15 cellular contexts compared by ENCODE assay signal in genomic region chr10:45409782-45410181, GRCh38.
"Had no signal": no experiment of that assay in that cellular context is flagged by ENCODE, and none has a peak within 500 bp of the region (broad histone marks: within the 10 kb centered on the region; RNA-seq: fewer than 3 reads in every experiment).

No MANE protein-coding gene starts in this region.

- H3K27me3 ChIP-seq: ascending aorta, thyroid gland, uterus had no signal

- H3K36me3 Mint-ChIP-seq: natural killer cell treated with Interleukin-12 subunit alpha and Interleukin-12 subunit beta and Interleukin-15 and Interleukin-18, amount 100 ng/mL, for 72 hours had no signal

- ATAC-seq: activated CD8-positive, alpha-beta memory T cell treated with anti-CD3 and anti-CD28 coated beads, Interleukin-2, amount 10 ng/mL, durations not matched to agents 7 days and 5 days; natural killer cell treated with Interleukin-12 subunit alpha and Interleukin-12 subunit beta and Interleukin-15 and Interleukin-18, amount 100 ng/mL, for 72 hours had no signal

- H3K9me3 ChIP-seq: ascending aorta, esophagus muscularis mucosa, thyroid gland, uterus had no signal

- H3K27me3 Mint-ChIP-seq: progenitor cell of endocrine pancreas had no signal

- H3K9me3 Mint-ChIP-seq: natural killer cell treated with Interleukin-12 subunit alpha and Interleukin-12 subunit beta and Interleukin-15 and Interleukin-18, amount 100 ng/mL, for 72 hours had no signal

- H3K27ac ChIP-seq: ascending aorta, esophagus muscularis mucosa, thyroid gland, uterus had no signal

- H3K4me3 ChIP-seq: ascending aorta, coronary artery, esophagus muscularis mucosa, thyroid gland, uterus had no signal

- FAIRE-seq: TTC549 had no signal

- DNase-seq: activated CD4-positive, alpha-beta memory T cell treated with anti-CD3 and anti-CD28 coated beads, Interleukin-2, amount 10 ng/mL, durations not matched to agents 7 days and 5 days; activated CD4-positive, alpha-beta T cell treated with anti-CD3 and anti-CD28 coated beads for 48 hours; activated CD8-positive, alpha-beta memory T cell treated with anti-CD3 and anti-CD28 coated beads, Interleukin-2, amount 10 ng/mL, durations not matched to agents 7 days and 5 days; activated naive CD4-positive, alpha-beta T cell treated with anti-CD3 and anti-CD28 coated beads, Interleukin-2, amount 50 U/mL, for 16 hours; activated T-cell treated with anti-CD3 and anti-CD28 coated beads, Interleukin-2, amount 50 U/mL, for 1 hour; stimulated activated CD4-positive, alpha-beta T cell treated with anti-CD3 and anti-CD28 coated beads, Interleukin-2, amount 100 ng/mL, for 24 hours; SW 1271; thyroid gland; uterus had no signal

- H3K4me1 ChIP-seq: ascending aorta, esophagus muscularis mucosa, thyroid gland, uterus had no signal

- H3K4me3 Mint-ChIP-seq: activated CD4-positive, alpha-beta memory T cell treated with anti-CD3 and anti-CD28 coated beads, Interleukin-2, amount 10 ng/mL, durations not matched to agents 7 days and 5 days; activated CD8-positive, alpha-beta memory T cell treated with anti-CD3 and anti-CD28 coated beads, Interleukin-2, amount 10 ng/mL, durations not matched to agents 7 days and 5 days; natural killer cell treated with Interleukin-12 subunit alpha and Interleukin-12 subunit beta and Interleukin-15 and Interleukin-18, amount 100 ng/mL, for 72 hours had no signal

- H3K36me3 ChIP-seq: ascending aorta, esophagus muscularis mucosa, thyroid gland, uterus had no signal

- H3K27ac Mint-ChIP-seq: activated CD4-positive, alpha-beta memory T cell treated with anti-CD3 and anti-CD28 coated beads, Interleukin-2, amount 10 ng/mL, durations not matched to agents 7 days and 5 days; activated CD8-positive, alpha-beta memory T cell treated with anti-CD3 and anti-CD28 coated beads, Interleukin-2, amount 10 ng/mL, durations not matched to agents 7 days and 5 days; natural killer cell treated with Interleukin-12 subunit alpha and Interleukin-12 subunit beta and Interleukin-15 and Interleukin-18, amount 100 ng/mL, for 72 hours; progenitor cell of endocrine pancreas had no signal
